27 cellular contexts compared by ENCODE assay signal in genomic region chr11:70746351-70746750, GRCh38.
"Had no signal": no experiment of that assay in that cellular context is flagged by ENCODE, and none has a peak within 500 bp of the region (broad histone marks: within the 10 kb centered on the region; RNA-seq: fewer than 3 reads in every experiment).

No MANE protein-coding gene starts in this region.

- H3K9me3 ChIP-seq: neutrophil, thoracic aorta had no signal

- H3K36me3 ChIP-seq: esophagus muscularis mucosa, gastroesophageal sphincter, heart left ventricle, neutrophil, thoracic aorta, tibial nerve, upper lobe of left lung had no signal

- H3K27me3 ChIP-seq: foreskin keratinocyte, hepatocyte, tibial nerve, upper lobe of left lung had no signal

- H3K9ac ChIP-seq: parathyroid adenoma had no signal

- H3K4me1 ChIP-seq: esophagus muscularis mucosa, foreskin keratinocyte, gastroesophageal sphincter, heart left ventricle, parathyroid adenoma, tibial nerve, upper lobe of left lung had no signal

- DNase-seq: central memory CD4-positive, alpha-beta T cell; dermis blood vessel endothelial cell; effector memory CD4-positive, alpha-beta T cell; foreskin keratinocyte; heart left ventricle; kidney; left cardiac atrium; mammary epithelial cell; mesendoderm; midbrain; naive thymus-derived CD4-positive, alpha-beta T cell; stimulated activated CD4-positive, alpha-beta T cell treated with anti-CD3 and anti-CD28 coated beads, Interleukin-12 subunit alpha, Interleukin-12 subunit beta, amount 100 ng/mL, for 4 hours; stimulated activated CD4-positive, alpha-beta T cell treated with anti-CD3 and anti-CD28 coated beads, Interleukin-1b, Interleukin-23, amount 100 ng/mL, for 48 hours; stimulated activated CD4-positive, alpha-beta T cell treated with anti-CD3 and anti-CD28 coated beads, Interleukin-4, amount 100 ng/mL, for 1 hour; stimulated activated CD8-positive, alpha-beta memory T cell treated with anti-CD3 and anti-CD28 coated beads, Interleukin-4, amount 100 ng/mL, for 48 hours; stimulated activated naive CD4-positive, alpha-beta T cell treated with Interleukin-2 at 50 U/mL for 16 hours; upper lobe of left lung had no signal

- H2AFZ ChIP-seq: hepatocyte, parathyroid adenoma had no signal

- H3K27ac ChIP-seq: coronary artery, esophagus muscularis mucosa, foreskin keratinocyte, gastroesophageal sphincter, heart left ventricle, hepatocyte, neutrophil, parathyroid adenoma, thoracic aorta, tibial nerve, upper lobe of left lung had no signal

- ATAC-seq: foreskin keratinocyte; gastroesophageal sphincter; heart left ventricle; left cardiac atrium; naive thymus-derived CD4-positive, alpha-beta T cell; sciatic nerve had no signal

- H3K4me2 ChIP-seq: hepatocyte, smooth muscle cell had no signal

- H3K4me3 ChIP-seq: coronary artery, esophagus muscularis mucosa, gastroesophageal sphincter, heart left ventricle, hepatocyte, smooth muscle cell, thoracic aorta, tibial nerve, upper lobe of left lung had no signal
